14 cellular contexts compared by ENCODE assay signal in the genomic region with DNA sequence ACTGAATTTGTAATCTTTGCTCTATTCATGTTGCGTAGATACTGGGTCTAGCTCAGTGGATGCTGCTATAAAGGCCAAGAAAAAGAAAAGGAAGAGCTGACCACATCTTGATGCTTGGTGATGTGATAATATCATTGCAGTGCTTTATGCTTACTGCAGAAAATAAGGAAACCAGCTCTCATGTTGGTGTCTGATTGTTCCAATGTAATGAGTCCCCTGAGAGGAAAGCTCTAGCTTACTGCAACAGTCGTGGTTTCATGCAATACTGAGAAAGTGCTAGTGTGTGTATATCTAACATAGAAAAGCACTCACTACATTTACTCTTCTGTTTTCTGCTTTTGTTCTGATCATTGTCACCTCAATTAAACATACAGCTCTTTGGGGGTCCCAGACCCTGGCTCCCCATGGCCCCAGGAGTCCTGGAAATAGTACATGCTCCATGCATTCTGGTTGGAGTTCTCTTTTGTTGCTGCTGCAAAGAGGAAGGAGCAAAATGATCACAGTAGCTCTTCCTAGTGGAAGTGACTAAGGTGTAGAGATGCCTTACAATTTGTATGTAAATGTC.
A peak's percentile ranks its signal among the peaks of the same experiment; 100 is the strongest.
DNase-seq lines count a peak whose midpoint lies in the region; ATAC-seq and TF ChIP-seq lines count a peak whose summit lies in the region.
"Had no signal": no experiment of that assay in that cellular context is flagged by ENCODE, and none has a peak within 500 bp of the region (broad histone marks: within the 10 kb centered on the region; RNA-seq: fewer than 3 reads in every experiment).

No MANE protein-coding gene starts in this region.

- H3K4me3 Mint-ChIP-seq in endothelial cell (ENCODE audit: unreplicated experiment) (no peak overlapping the region), neural progenitor cell (no peak overlapping the region)
- H3K4me3 Mint-ChIP-seq: GM23338 had no signal

- no peaks in the 10 kb centered on the region for H3K36me3 Mint-ChIP-seq in endothelial cell (ENCODE audit: low read depth, unreplicated experiment)
- H3K36me3 Mint-ChIP-seq in neural progenitor cell = no peaks in the 10 kb centered on the region

- TF ChIP-seq CTCF in NB4 (IDR thresholded peaks at IDR 0.05; ENCODE audit: low read depth, low read length) (no peak), endothelial cell (IDR thresholded peaks at IDR 0.05; ENCODE audit: unreplicated experiment) (no peak), neural progenitor cell (IDR thresholded peaks at IDR 0.05) (no peak)

- H3K4me1 Mint-ChIP-seq in endothelial cell (ENCODE audit: unreplicated experiment) (peaks cover 44% of the 10 kb centered on the region), neural progenitor cell (peaks cover 77% of the 10 kb centered on the region)

- DNase-seq in NB4 (ENCODE audit: low read depth) = peak; percentile 78
- no peak for DNase-seq in endothelial cell (ENCODE audit: low spot score)
- no peak for DNase-seq in neural progenitor cell (ENCODE audit: low spot score)
- DNase-seq in HEK293T (ENCODE audit: extremely low spot score) = no peak
- DNase-seq in COLO668 (lab: John Stamatoyannopoulos, UW; ENCODE audit: unreplicated experiment) = no peak
- DNase-seq in amygdala (lab: John Stamatoyannopoulos, UW) = no peak
- DNase-seq in left cardiac atrium = no peak
- DNase-seq: NCI-H1436, NCI-H2081, NCI-H510A treated with DMSO at 0.1 percent for 48 hours had no signal

- no peak overlapping the region for H3K4me3 ChIP-seq in BLaER1 treated with 17β-estradiol and CSF1 and Interleukin-3, amounts not matched to agents 10 nM and 100 nM
- no peak overlapping the region for H3K4me3 ChIP-seq in NB4 (ENCODE audit: low read depth, low read length)
- H3K4me3 ChIP-seq in neural progenitor cell = no peak overlapping the region
- H3K4me3 ChIP-seq: A549, GM23338 had no signal

- TF ChIP-seq POLR2A in NB4 (IDR thresholded peaks at IDR 0.05; ENCODE audit: extremely low read depth, insufficient read length) = no peak

- CTCF ChIA-PET in HEK293T (lab: Yijun Ruan, JAX) = no interaction called here

- H3K9me3 ChIP-seq in BLaER1 treated with 17β-estradiol and CSF1 and Interleukin-3, amounts not matched to agents 10 nM and 100 nM (replicated peaks in 1 of 11) = no peaks in the 10 kb centered on the region
- no peaks in the 10 kb centered on the region for H3K9me3 ChIP-seq in neural progenitor cell (ENCODE audit: low read depth)
- H3K9me3 ChIP-seq: A549 had no signal

- H3K9ac ChIP-seq in BLaER1 treated with 17β-estradiol and CSF1 and Interleukin-3, amounts not matched to agents 10 nM and 100 nM = no peak overlapping the region
- no peak overlapping the region for H3K9ac ChIP-seq in neural progenitor cell

- no peak overlapping the region for H2AFZ ChIP-seq in neural progenitor cell (replicated peaks)
- H2AFZ ChIP-seq: GM23338 had no signal

- H3K9me3 Mint-ChIP-seq in endothelial cell (ENCODE audit: unreplicated experiment) (no peaks in the 10 kb centered on the region), neural progenitor cell (no peaks in the 10 kb centered on the region)
- H3K9me3 Mint-ChIP-seq: GM23338 had no signal

- H3K27me3 Mint-ChIP-seq in endothelial cell (ENCODE audit: unreplicated experiment) (peaks cover 12% of the 10 kb centered on the region), neural progenitor cell (ENCODE audit: insufficient read depth, low read depth) (peaks cover 9% of the 10 kb centered on the region)

- peaks cover 35% of the 10 kb centered on the region for H3F3A ChIP-seq in neural progenitor cell (ENCODE audit: low read depth)

- H3K79me2 ChIP-seq in neural progenitor cell (ENCODE audit: low read depth) = no peaks in the 10 kb centered on the region

- H3K36me3 ChIP-seq in BLaER1 treated with 17β-estradiol and CSF1 and Interleukin-3, amounts not matched to agents 10 nM and 100 nM = no peaks in the 10 kb centered on the region
- H3K36me3 ChIP-seq in neural progenitor cell = no peaks in the 10 kb centered on the region

- H4K20me1 ChIP-seq in BLaER1 treated with 17β-estradiol and CSF1 and Interleukin-3, amounts not matched to agents 10 nM and 100 nM = no peaks in the 10 kb centered on the region
- no peaks in the 10 kb centered on the region for H4K20me1 ChIP-seq in neural progenitor cell (ENCODE audit: low read depth)

- H3K27me3 ChIP-seq in BLaER1 treated with 17β-estradiol and CSF1 and Interleukin-3, amounts not matched to agents 10 nM and 100 nM = peaks cover 0 to 6% (median 0%) of the 10 kb centered on the region in 11 experiments; a peak in 1 of 22 replicates
- no peaks in the 10 kb centered on the region for H3K27me3 ChIP-seq in neural progenitor cell

- peaks cover 8 to 29% (median 22%) of the 10 kb centered on the region in 10 experiments; a peak in 19 of 20 replicates for H3K4me1 ChIP-seq in BLaER1 treated with 17β-estradiol and CSF1 and Interleukin-3, amounts not matched to agents 10 nM and 100 nM
- H3K4me1 ChIP-seq in neural progenitor cell = peaks cover 66% of the 10 kb centered on the region
- H3K4me1 ChIP-seq: A549 had no signal

- H3K27ac ChIP-seq in BLaER1 treated with 17β-estradiol and CSF1 and Interleukin-3, amounts not matched to agents 10 nM and 100 nM = peak overlapping the region in 4 of 11 experiments; percentile 28 to 59 (median 38); a peak in 7 of 22 replicates
- H3K27ac ChIP-seq in neural progenitor cell = no peak overlapping the region
- H3K27ac ChIP-seq: A549 had no signal

- ATAC-seq in left cardiac atrium = no peak
- ATAC-seq: A549, GM23338, Panc1 had no signal

- intact Hi-C loops in left cardiac atrium (cut with DNase I) = no loop called here

- POLR2A ChIA-PET in HEK293T (lab: Yijun Ruan, JAX) = no interaction called here

- H3K27ac Mint-ChIP-seq in endothelial cell (ENCODE audit: unreplicated experiment) (peak overlapping the region; percentile 78), neural progenitor cell (no peak overlapping the region)
- H3K27ac Mint-ChIP-seq: GM23338 had no signal

- H3K4me2 ChIP-seq in BLaER1 treated with 17β-estradiol and CSF1 and Interleukin-3, amounts not matched to agents 10 nM and 100 nM = peak overlapping the region; percentile 19 to 82 (median 67); a peak in 20 of 22 replicates
- H3K4me2 ChIP-seq in neural progenitor cell = peak overlapping the region; percentile 14
- H3K4me2 ChIP-seq: A549, GM23338 had no signal

TF ChIP-seq in HEK293T, 16 proteins besides CTCF, POLR2A, EP300 and RAD21:
- TF ChIP-seq FOXA1 (IDR thresholded peaks at IDR 0.05) = no peak
- no peak for TF ChIP-seq TARDBP (IDR thresholded peaks at IDR 0.05)
- TF ChIP-seq HDGF (IDR thresholded peaks at IDR 0.05; ENCODE audit: borderline replicate concordance) = no peak
- no peak for TF ChIP-seq NFRKB (IDR thresholded peaks at IDR 0.05)
- no peak for TF ChIP-seq LEF1 (IDR thresholded peaks at IDR 0.05; ENCODE audit: borderline replicate concordance)
- TF ChIP-seq, protein P1, sequence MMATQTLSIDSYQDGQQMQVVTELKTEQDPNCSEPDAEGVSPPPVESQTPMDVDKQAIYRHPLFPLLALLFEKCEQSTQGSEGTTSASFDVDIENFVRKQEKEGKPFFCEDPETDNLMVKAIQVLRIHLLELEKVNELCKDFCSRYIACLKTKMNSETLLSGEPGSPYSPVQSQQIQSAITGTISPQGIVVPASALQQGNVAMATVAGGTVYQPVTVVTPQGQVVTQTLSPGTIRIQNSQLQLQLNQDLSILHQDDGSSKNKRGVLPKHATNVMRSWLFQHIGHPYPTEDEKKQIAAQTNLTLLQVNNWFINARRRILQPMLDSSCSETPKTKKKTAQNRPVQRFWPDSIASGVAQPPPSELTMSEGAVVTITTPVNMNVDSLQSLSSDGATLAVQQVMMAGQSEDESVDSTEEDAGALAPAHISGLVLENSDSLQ (IDR thresholded peaks at IDR 0.05) = no peak
- TF ChIP-seq CTBP1 (IDR thresholded peaks at IDR 0.05; ENCODE audit: borderline replicate concordance) = no peak
- TF ChIP-seq BHLHE40 (IDR thresholded peaks at IDR 0.05; ENCODE audit: borderline replicate concordance) = no peak
- no peak for TF ChIP-seq ARNT (IDR thresholded peaks at IDR 0.05)
- TF ChIP-seq FOXM1 (IDR thresholded peaks at IDR 0.05; ENCODE audit: borderline replicate concordance) = no peak
- no peak for TF ChIP-seq L3MBTL2 (conservative IDR thresholded peaks at IDR 0.05)
- TF ChIP-seq ELF4 (IDR thresholded peaks at IDR 0.05) = no peak
- no peak for TF ChIP-seq SUZ12 (IDR thresholded peaks at IDR 0.05)
- no peak for TF ChIP-seq ZNF384 (IDR thresholded peaks at IDR 0.05)
- TF ChIP-seq FOXK2 (IDR thresholded peaks at IDR 0.05) = no peak
- no peak for TF ChIP-seq SP1 (IDR thresholded peaks at IDR 0.05)
TF ChIP-seq in HEK293T: peak in this region for 0.
